Comparison of ENCODE assay signal across 1 cellular context in the genomic region with DNA sequence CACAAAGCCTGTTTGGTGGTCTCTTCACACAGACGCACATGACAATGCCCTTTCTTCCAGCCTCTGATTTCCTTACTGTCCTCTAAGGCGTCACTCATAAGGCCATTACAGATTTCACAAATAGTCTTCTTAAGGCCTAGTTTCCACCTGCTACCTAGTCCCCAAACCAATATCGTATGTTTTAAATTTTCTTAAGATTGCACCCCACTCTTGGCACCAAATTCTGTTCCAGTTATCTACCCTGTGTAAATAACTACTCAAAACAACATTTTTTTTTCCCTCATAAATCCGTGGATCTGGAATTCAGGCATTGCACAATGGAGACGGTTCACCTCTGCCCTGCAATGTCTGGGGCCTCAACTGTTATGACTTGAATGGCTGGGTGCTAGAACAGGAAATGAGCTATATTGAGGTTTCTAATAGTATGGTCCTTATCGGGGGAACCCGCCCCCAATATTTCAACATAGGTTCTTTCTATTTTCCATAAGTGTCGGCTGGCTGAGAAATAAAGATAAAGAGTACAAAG.
TF ChIP-seq lines count a peak whose summit lies in the region.

No MANE protein-coding gene starts in this region.

TF ChIP-seq in SK-N-SH treated with all-trans-retinoic acid at 6 μM for 48 hours, 23 proteins besides CTCF, POLR2A, EP300 and RAD21 (continued from another document):
- TF ChIP-seq, protein P1, sequence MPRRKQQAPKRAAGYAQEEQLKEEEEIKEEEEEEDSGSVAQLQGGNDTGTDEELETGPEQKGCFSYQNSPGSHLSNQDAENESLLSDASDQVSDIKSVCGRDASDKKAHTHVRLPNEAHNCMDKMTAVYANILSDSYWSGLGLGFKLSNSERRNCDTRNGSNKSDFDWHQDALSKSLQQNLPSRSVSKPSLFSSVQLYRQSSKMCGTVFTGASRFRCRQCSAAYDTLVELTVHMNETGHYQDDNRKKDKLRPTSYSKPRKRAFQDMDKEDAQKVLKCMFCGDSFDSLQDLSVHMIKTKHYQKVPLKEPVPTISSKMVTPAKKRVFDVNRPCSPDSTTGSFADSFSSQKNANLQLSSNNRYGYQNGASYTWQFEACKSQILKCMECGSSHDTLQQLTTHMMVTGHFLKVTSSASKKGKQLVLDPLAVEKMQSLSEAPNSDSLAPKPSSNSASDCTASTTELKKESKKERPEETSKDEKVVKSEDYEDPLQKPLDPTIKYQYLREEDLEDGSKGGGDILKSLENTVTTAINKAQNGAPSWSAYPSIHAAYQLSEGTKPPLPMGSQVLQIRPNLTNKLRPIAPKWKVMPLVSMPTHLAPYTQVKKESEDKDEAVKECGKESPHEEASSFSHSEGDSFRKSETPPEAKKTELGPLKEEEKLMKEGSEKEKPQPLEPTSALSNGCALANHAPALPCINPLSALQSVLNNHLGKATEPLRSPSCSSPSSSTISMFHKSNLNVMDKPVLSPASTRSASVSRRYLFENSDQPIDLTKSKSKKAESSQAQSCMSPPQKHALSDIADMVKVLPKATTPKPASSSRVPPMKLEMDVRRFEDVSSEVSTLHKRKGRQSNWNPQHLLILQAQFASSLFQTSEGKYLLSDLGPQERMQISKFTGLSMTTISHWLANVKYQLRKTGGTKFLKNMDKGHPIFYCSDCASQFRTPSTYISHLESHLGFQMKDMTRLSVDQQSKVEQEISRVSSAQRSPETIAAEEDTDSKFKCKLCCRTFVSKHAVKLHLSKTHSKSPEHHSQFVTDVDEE (CRISPR knock-in tag; IDR thresholded peaks at IDR 0.05) = no peak
- TF ChIP-seq SNAI2 (CRISPR knock-in tag; IDR thresholded peaks at IDR 0.05) = no peak
- TF ChIP-seq TCF4 (CRISPR knock-in tag; IDR thresholded peaks at IDR 0.05; ENCODE audit: borderline replicate concordance) = no peak
- TF ChIP-seq, protein P2, sequence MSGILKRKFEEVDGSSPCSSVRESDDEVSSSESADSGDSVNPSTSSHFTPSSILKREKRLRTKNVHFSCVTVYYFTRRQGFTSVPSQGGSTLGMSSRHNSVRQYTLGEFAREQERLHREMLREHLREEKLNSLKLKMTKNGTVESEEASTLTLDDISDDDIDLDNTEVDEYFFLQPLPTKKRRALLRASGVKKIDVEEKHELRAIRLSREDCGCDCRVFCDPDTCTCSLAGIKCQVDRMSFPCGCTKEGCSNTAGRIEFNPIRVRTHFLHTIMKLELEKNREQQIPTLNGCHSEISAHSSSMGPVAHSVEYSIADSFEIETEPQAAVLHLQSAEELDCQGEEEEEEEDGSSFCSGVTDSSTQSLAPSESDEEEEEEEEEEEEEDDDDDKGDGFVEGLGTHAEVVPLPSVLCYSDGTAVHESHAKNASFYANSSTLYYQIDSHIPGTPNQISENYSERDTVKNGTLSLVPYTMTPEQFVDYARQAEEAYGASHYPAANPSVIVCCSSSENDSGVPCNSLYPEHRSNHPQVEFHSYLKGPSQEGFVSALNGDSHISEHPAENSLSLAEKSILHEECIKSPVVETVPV (CRISPR knock-in tag; IDR thresholded peaks at IDR 0.05) = no peak
- TF ChIP-seq ISL1 (CRISPR knock-in tag; IDR thresholded peaks at IDR 0.05) = no peak
- TF ChIP-seq ZC3H10 (CRISPR knock-in tag; IDR thresholded peaks at IDR 0.05) = no peak
- no peak for TF ChIP-seq TOX (CRISPR knock-in tag; IDR thresholded peaks at IDR 0.05; ENCODE audit: borderline replicate concordance)
- TF ChIP-seq, protein P3, sequence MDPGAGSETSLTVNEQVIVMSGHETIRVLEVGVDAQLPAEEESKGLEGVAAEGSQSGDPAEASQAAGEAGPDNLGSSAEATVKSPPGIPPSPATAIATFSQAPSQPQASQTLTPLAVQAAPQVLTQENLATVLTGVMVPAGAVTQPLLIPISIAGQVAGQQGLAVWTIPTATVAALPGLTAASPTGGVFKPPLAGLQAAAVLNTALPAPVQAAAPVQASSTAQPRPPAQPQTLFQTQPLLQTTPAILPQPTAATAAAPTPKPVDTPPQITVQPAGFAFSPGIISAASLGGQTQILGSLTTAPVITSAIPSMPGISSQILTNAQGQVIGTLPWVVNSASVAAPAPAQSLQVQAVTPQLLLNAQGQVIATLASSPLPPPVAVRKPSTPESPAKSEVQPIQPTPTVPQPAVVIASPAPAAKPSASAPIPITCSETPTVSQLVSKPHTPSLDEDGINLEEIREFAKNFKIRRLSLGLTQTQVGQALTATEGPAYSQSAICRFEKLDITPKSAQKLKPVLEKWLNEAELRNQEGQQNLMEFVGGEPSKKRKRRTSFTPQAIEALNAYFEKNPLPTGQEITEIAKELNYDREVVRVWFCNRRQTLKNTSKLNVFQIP (CRISPR knock-in tag; IDR thresholded peaks at IDR 0.05; ENCODE audit: borderline replicate concordance, low read depth) = no peak
- TF ChIP-seq CSDC2 (CRISPR knock-in tag; IDR thresholded peaks at IDR 0.05) = no peak
